8 cellular contexts compared by ENCODE assay signal in the genomic region with DNA sequence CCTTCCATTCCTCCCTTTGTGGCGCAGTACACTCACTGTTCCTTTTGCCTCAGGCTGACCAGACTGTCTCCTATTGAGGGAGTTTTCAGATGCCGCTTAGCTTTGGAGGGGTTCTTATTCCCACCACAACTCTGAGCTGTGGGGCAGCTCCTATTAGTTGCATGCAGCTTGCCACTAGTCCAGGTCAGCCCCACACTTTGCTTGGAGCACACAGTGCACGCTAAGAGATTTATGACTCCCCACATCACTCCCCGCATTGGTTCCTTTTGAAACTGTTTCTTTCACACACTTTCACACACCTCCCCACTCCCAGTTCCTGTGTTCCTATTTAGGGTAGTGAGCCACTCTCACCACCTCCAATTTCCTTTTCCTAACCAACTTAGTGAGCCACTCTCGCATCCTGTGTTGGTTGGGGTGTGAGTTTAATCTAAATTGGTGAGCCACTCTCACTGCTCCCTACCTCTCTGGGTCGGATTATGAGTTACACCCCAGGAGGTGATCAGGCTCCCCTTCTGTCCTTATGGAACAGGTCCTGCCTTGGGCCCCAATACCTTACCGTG. TPM values are rescaled to one million over a fixed set of nuclear protein-coding genes. Genes with fewer than 3 reads are reported as not detected.
A peak's percentile ranks its signal among the peaks of the same experiment; 100 is the strongest.
DNase-seq lines count a peak whose midpoint lies in the region; ATAC-seq and TF ChIP-seq lines count a peak whose summit lies in the region.

No MANE protein-coding gene starts in this region.

- H3K27me3 Mint-ChIP-seq in HFFc6 (ENCODE audit: insufficient read depth), result peaks cover 6% of the 10 kb centered on the region; the same call in 1 of the 2 replicates

- ATAC-seq in GM18505 (IDR thresholded peaks at IDR 0.05; ENCODE audit: unreplicated experiment), result peak; percentile 50
- no peak for ATAC-seq in GM18517 (IDR thresholded peaks at IDR 0.05; ENCODE audit: unreplicated experiment)

- H3K27ac Mint-ChIP-seq in HFFc6, result peak overlapping the region; percentile 85

- peak overlapping the region; percentile 91 for H3K4me3 Mint-ChIP-seq in HFFc6

- no peak for TF ChIP-seq CTCF in HFFc6 (IDR thresholded peaks at IDR 0.05)

- no peak for TF ChIP-seq POLR2A in GM18505 (IDR thresholded peaks at IDR 0.05; ENCODE audit: borderline replicate concordance, extremely low read depth, insufficient read depth, insufficient read length)

- H3K9me3 Mint-ChIP-seq in HFFc6, result peaks cover 8% of the 10 kb centered on the region

- peaks cover 23% of the 10 kb centered on the region for H3K4me1 Mint-ChIP-seq in HFFc6 (ENCODE audit: low read depth)

- DNase-seq in HFFc6 (no peak), MV-4-11 (lab: John Stamatoyannopoulos, UW) (peak; percentile 78), fibroblast of peridontal ligament (ENCODE audit: extremely low read depth) (peak; percentile 1), NCI-H82 treated with DMSO at 0.1 percent for 48 hours (lab: John Stamatoyannopoulos, UW; ENCODE audit: unreplicated experiment) (no peak), amygdala (lab: John Stamatoyannopoulos, UW) (no peak), NCI-H2196 (lab: John Stamatoyannopoulos, UW; ENCODE audit: unreplicated experiment) (no peak)

- H3K36me3 Mint-ChIP-seq in HFFc6 (ENCODE audit: low read depth), result peaks cover 9% of the 10 kb centered on the region

RNA-seq across cellular contexts. Expression of a gene that starts 10.4 kb away (rescaled TPM):
- 1 to 10 TPM; 2.3 to 3.0 (median 2.7) TPM for total RNA-seq in HFFc6 (2021; fragmentation: NEBNext Ultra II Directional; extraction: Animal tissue kit (Norgen Biotek cat#: 25700))

RNA-seq across cellular contexts. Expression of a gene that starts 21.4 kb away (rescaled TPM):
- total RNA-seq in HFFc6 (2021; fragmentation: NEBNext Ultra II Directional; extraction: Animal tissue kit (Norgen Biotek cat#: 25700)), result 1 to 10 TPM; 4.2 to 7.5 (median 4.7) TPM

RNA-seq across cellular contexts. Expression of a gene that starts 52.9 kb away (rescaled TPM):
- total RNA-seq in HFFc6 (2021; fragmentation: NEBNext Ultra II Directional; extraction: Animal tissue kit (Norgen Biotek cat#: 25700)), result 10 to 100 TPM; 12.7 to 23.6 (median 15.3) TPM

Comparison
In these comparisons a context has a peak if more than half of its experiments do, and no peak if none do; other contexts are left out.
1. DNase-seq: peak in MV-4-11 (single experiment) and fibroblast of peridontal ligament (single experiment); none in HFFc6 (single experiment), NCI-H82 treated with DMSO at 0.1 percent for 48 hours (single experiment), amygdala (0 of 56) and NCI-H2196 (single experiment).